In the genomic region with DNA sequence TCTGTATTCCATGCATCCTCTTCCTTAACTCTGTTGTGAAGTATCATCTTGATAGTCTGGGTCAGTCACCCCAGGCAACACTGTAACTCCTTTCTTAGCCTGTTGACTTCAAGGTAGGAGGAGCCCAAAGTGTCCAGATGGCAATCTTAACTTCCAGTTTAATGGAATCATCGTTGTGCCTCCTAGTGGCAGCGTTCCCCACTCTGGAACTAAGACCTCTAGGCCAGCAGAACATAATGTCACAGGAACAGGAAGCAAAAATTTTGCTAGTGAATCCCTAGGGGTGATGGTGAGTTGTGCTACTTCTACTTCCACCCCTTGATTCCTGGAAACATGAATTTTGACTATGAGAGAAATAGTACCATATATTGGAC, we compare ENCODE assay signal across 24 cellular contexts. TPM values are rescaled to one million over a fixed set of nuclear protein-coding genes. Genes with fewer than 3 reads are reported as not detected.
"Had no signal": no experiment of that assay in that cellular context is flagged by ENCODE, and none has a peak within 500 bp of the region (broad histone marks: within the 10 kb centered on the region; RNA-seq: fewer than 3 reads in every experiment).

No MANE protein-coding gene starts in this region.

- ATAC-seq: activated T-cell treated with anti-CD3 and anti-CD28 coated beads, Interleukin-2, amount 50 U/mL, for 72 hours; body of pancreas; heart left ventricle; left cardiac atrium; pancreas; stimulated activated effector memory CD8-positive, alpha-beta T cell treated with anti-CD3 and anti-CD28 coated beads, Interleukin-12 subunit alpha, Interleukin-12 subunit beta, amount 100 ng/mL, for 72 hours had no signal

- H3K27me3 ChIP-seq: body of pancreas, heart left ventricle, pancreas, vagina had no signal

- H3K36me3 Mint-ChIP-seq: activated naive CD8-positive, alpha-beta T cell; immature natural killer cell; naive B cell; neural progenitor cell; stimulated activated effector memory CD8-positive, alpha-beta T cell treated with anti-CD3 and anti-CD28 coated beads, Interleukin-12 subunit alpha, Interleukin-12 subunit beta, amount 100 ng/mL, for 72 hours had no signal

- H3K4me1 ChIP-seq: pancreas, vagina had no signal

- H3K9ac ChIP-seq: neural progenitor cell had no signal

- H3K9me3 ChIP-seq: body of pancreas, heart left ventricle, pancreas, vagina had no signal

- H3K9me3 Mint-ChIP-seq: stimulated activated effector memory CD8-positive, alpha-beta T cell treated with anti-CD3 and anti-CD28 coated beads, Interleukin-12 subunit alpha, Interleukin-12 subunit beta, amount 100 ng/mL, for 72 hours had no signal

- H3K4me3 ChIP-seq: body of pancreas, coronary artery, heart left ventricle, lung, neural progenitor cell, pancreas, vagina had no signal

- H3K27me3 Mint-ChIP-seq: activated CD4-positive, alpha-beta T cell treated with anti-CD3 and anti-CD28 coated beads, Interleukin-2, amount 10 ng/mL, durations not matched to agents 24 days and 14 days; activated naive CD8-positive, alpha-beta T cell had no signal

- H3K4me3 Mint-ChIP-seq: activated CD4-positive, alpha-beta T cell treated with anti-CD3 and anti-CD28 coated beads, Interleukin-2, amount 10 ng/mL, durations not matched to agents 24 days and 14 days; activated naive CD8-positive, alpha-beta T cell; activated T-cell treated with anti-CD3 and anti-CD28 coated beads, Interleukin-2, amount 50 U/mL, for 72 hours; immature natural killer cell; naive B cell; neural progenitor cell; stimulated activated effector memory CD8-positive, alpha-beta T cell treated with anti-CD3 and anti-CD28 coated beads, Interleukin-12 subunit alpha, Interleukin-12 subunit beta, amount 100 ng/mL, for 72 hours had no signal

- H3K4me2 ChIP-seq: neural progenitor cell had no signal

- DNase-seq: activated CD4-positive, alpha-beta T cell treated with anti-CD3 and anti-CD28 coated beads, Interleukin-2, amount 10 ng/mL, durations not matched to agents 24 days and 14 days; activated CD4-positive, CD25-positive, alpha-beta regulatory T cell; activated CD8-positive, alpha-beta memory T cell treated with anti-CD3 and anti-CD28 coated beads, Interleukin-2, amount 50 U/mL, for 48 hours; activated gamma-delta T cell treated with Interleukin-2 at 50 U/mL for 16 hours; activated T-cell treated with anti-CD3 and anti-CD28 coated beads, Interleukin-2, amount 50 U/mL, for 72 hours; amniotic stem cell; body of pancreas; central memory CD4-positive, alpha-beta T cell; effector CD8-positive, alpha-beta T cell; heart left ventricle; immature natural killer cell; left cardiac atrium; naive B cell; pancreas; stimulated activated CD4-positive, alpha-beta T cell treated with anti-CD3 and anti-CD28 coated beads, Interleukin-12 subunit alpha, Interleukin-12 subunit beta, amount 100 ng/mL, for 4 hours; stimulated activated CD4-positive, alpha-beta T cell treated with anti-CD3 and anti-CD28 coated beads, Interleukin-2, amount 100 ng/mL, for 24 hours; T-helper 2 cell had no signal

- H3K27ac Mint-ChIP-seq: activated CD4-positive, alpha-beta T cell treated with anti-CD3 and anti-CD28 coated beads, Interleukin-2, amount 10 ng/mL, durations not matched to agents 24 days and 14 days; activated naive CD8-positive, alpha-beta T cell; activated T-cell treated with anti-CD3 and anti-CD28 coated beads, Interleukin-2, amount 50 U/mL, for 72 hours; immature natural killer cell; naive B cell; neural progenitor cell; stimulated activated effector memory CD8-positive, alpha-beta T cell treated with anti-CD3 and anti-CD28 coated beads, Interleukin-12 subunit alpha, Interleukin-12 subunit beta, amount 100 ng/mL, for 72 hours had no signal

- H2AFZ ChIP-seq: neural progenitor cell had no signal

- H3K36me3 ChIP-seq: heart left ventricle, neural progenitor cell, pancreas, vagina had no signal

- H3K27ac ChIP-seq: body of pancreas, coronary artery, heart left ventricle, neural progenitor cell, pancreas, vagina had no signal

- H3K4me1 Mint-ChIP-seq: immature natural killer cell; stimulated activated effector memory CD8-positive, alpha-beta T cell treated with anti-CD3 and anti-CD28 coated beads, Interleukin-12 subunit alpha, Interleukin-12 subunit beta, amount 100 ng/mL, for 72 hours had no signal

RNA-seq across cellular contexts. Expression of a gene that starts 11.7 kb away (rescaled TPM):
- total RNA-seq: fibroblast of lung had no signal
- polyA plus RNA-seq: fibroblast of lung, immature natural killer cell had no signal
